ENCODE assay signal across 17 cellular contexts in the genomic region with DNA sequence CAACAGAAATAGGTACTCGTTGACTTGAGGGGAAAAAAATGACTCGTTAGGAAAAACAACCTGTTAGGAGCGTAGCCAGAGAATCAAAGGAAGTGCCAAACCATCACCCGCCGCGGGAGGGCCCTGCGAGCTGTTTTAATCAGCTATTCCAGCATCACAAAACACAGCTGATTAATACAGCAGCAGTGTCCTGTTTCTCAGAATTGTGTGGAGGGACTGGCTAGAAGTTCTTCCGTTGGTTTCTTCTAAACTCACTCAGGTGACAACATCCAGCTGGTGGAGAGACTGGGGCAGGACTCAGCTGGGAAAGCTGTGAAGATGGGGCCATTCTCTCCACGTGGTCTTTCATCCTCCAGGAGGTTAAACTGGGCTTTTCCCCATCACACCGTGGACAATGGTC. TPM values are rescaled to one million over a fixed set of nuclear protein-coding genes. Genes with fewer than 3 reads are reported as not detected.
DNase-seq lines count a peak whose midpoint lies in the region; FAIRE-seq and TF ChIP-seq lines count a peak whose summit lies in the region.
"Had no signal": no experiment of that assay in that cellular context is flagged by ENCODE, and none has a peak within 500 bp of the region (broad histone marks: within the 10 kb centered on the region; RNA-seq: fewer than 3 reads in every experiment).

No MANE protein-coding gene starts in this region.

- peak; percentile 71 for DNase-seq in A673 (ENCODE audit: low spot score)
- DNase-seq in D721Med (ENCODE audit: insufficient read length, low spot score), result no peak
- peak; percentile 30 for DNase-seq in NCI-H526 treated with DMSO at 0.1 percent for 48 hours (lab: John Stamatoyannopoulos, UW)
- no peak for DNase-seq in epithelial cell of proximal tubule (ENCODE audit: low read depth)
- DNase-seq in central memory CD4-positive, alpha-beta T cell, result no peak
- DNase-seq in medulla oblongata (ENCODE audit: extremely low spot score), result no peak
- DNase-seq in NCI-H1417 treated with DMSO at 0.1 percent for 48 hours (lab: John Stamatoyannopoulos, UW), result no peak
- DNase-seq in ureter (ENCODE audit: low spot score), result no peak
- DNase-seq: activated CD8-positive, alpha-beta memory T cell treated with anti-CD3 and anti-CD28 coated beads, Interleukin-2, amount 50 U/mL, for 48 hours; amygdala; immature natural killer cell; NCI-H2029 treated with DMSO at 0.1 percent for 48 hours; Peyer's patch; T1000; uterus had no signal

- no peak overlapping the region for H3K27ac ChIP-seq in A673 (ENCODE audit: low read depth, low read length, poor library complexity, severe bottlenecking)
- H3K27ac ChIP-seq: epithelial cell of prostate, Peyer's patch, uterus had no signal

- CTCF ChIA-PET in A673 (lab: Charles Lee), result interaction anchor here (0.9 to 1.1 kb wide), 2 partner anchors 20 to 227 kb away, joined by 3 read pairs; no protein-coding TSS in a partner anchor

- no peak for FAIRE-seq in D721Med (lab: Jason Lieb, UNC)

- TF ChIP-seq CTCF in A673 (conservative IDR thresholded peaks at IDR 0.05; ENCODE audit: low read depth, low read length) (peak; percentile 57), D721Med (IDR thresholded peaks at IDR 0.05; ENCODE audit: insufficient read depth, missing control alignments) (peak; percentile 28), epithelial cell of proximal tubule (conservative IDR thresholded peaks at IDR 0.05; ENCODE audit: low read depth, low read length) (peak; percentile 57)

- H3K27me3 ChIP-seq in A673 (replicated peaks; ENCODE audit: insufficient read depth, low read depth, low read length, poor library complexity), result no peaks in the 10 kb centered on the region
- H3K27me3 ChIP-seq: Peyer's patch, uterus had no signal

- H3K36me3 ChIP-seq in A673 (ENCODE audit: insufficient read depth, low read length, poor library complexity, severe bottlenecking), result no peaks in the 10 kb centered on the region
- H3K36me3 ChIP-seq: Peyer's patch, uterus had no signal

- BruUV-seq in A673 (replicated peaks; lab: Mats Ljungman, UMichigan), result no TSS peak

- H3K4me3 ChIP-seq in A673 (ENCODE audit: low read depth, low read length, poor library complexity, severe bottlenecking) (no peak overlapping the region), epithelial cell of proximal tubule (ENCODE audit: low read depth, low read length) (no peak overlapping the region)
- H3K4me3 ChIP-seq: Peyer's patch, uterus had no signal

- no peaks in the 10 kb centered on the region for H3K4me1 ChIP-seq in A673 (ENCODE audit: insufficient read depth, low read length, poor library complexity, severe bottlenecking)
- H3K4me1 ChIP-seq: Peyer's patch, uterus had no signal

- intact Hi-C loops in A673 (cut with micrococcal nuclease; ENCODE audit: unreplicated experiment), result loop anchor here (5.0 kb wide), 1 partner anchor 443 kb away; no protein-coding TSS in a partner anchor

- H3K9me3 ChIP-seq in A673 (ENCODE audit: low read depth, low read length, poor library complexity, severe bottlenecking), result no peaks in the 10 kb centered on the region
- H3K9me3 ChIP-seq: Peyer's patch, uterus had no signal

- POLR2A ChIA-PET in A673 (lab: Charles Lee; ENCODE audit: low non-redundant PET), result no interaction called here

RNA-seq across cellular contexts. Expression of a gene that starts 28.0 kb away (rescaled TPM):
- total RNA-seq in A673 (2021), result 2,297 and 3,307 TPM in 2 replicates
- 1,872 and 3,297 TPM in 2 replicates for total RNA-seq in epithelial cell of proximal tubule
- 1,206 TPM for total RNA-seq in ureter

RNA-seq across cellular contexts. Expression of a gene that starts 52.3 kb away (rescaled TPM):
- total RNA-seq in A673 (2021) (not detected in 2 replicates), epithelial cell of proximal tubule (not detected in 2 replicates), ureter (not detected)
- total RNA-seq: natural killer cell treated with Interleukin-12 subunit alpha and Interleukin-12 subunit beta and Interleukin-15 and Interleukin-18, amount 100 ng/mL, for 72 hours; Peyer's patch; uterus had no signal

Comparison
In these comparisons a context has a peak if more than half of its experiments do, and no peak if none do; other contexts are left out.
1. DNase-seq: peak in A673 (single experiment) and NCI-H526 treated with DMSO at 0.1 percent for 48 hours (single experiment); none in D721Med (single experiment), epithelial cell of proximal tubule (single experiment), central memory CD4-positive, alpha-beta T cell (single experiment), medulla oblongata (single experiment), NCI-H1417 treated with DMSO at 0.1 percent for 48 hours (single experiment) and ureter (single experiment).
2. Peak in every context shown above with its lines, with median percentiles within 50 percentile points of each other: CTCF ChIP-seq.